Comparison of ENCODE assay signal across 7 cellular contexts in the genomic region with DNA sequence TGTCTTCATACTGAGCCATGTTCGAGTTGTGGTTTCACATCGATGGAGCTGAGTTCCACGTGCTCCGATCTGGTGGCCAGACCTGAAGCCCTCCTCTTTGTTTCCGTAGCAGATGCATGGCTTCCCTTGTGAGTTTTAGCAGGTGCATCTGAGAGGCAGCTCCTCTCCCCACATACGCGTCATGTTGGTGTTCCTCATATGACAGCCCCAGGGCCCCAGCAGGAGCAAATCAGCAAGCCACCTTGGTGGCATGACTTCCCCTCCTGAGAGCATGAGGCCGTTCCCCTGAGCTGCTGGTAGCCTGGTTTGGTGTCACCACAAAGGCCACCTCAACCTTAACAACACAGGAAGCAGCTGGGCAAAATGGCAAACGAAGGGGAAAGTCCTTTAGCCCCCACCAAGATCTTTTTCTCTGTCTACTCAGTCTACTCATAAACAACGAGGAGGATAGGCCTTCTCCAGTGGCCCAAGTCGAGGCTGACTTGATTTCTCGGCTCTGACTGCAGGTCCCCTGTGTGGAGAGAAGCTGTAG. TPM values are rescaled to one million over a fixed set of nuclear protein-coding genes. Genes with fewer than 3 reads are reported as not detected.
DNase-seq lines count a peak whose midpoint lies in the region; ATAC-seq and TF ChIP-seq lines count a peak whose summit lies in the region.

No MANE protein-coding gene starts in this region.

- POLR2A ChIA-PET in WTC11 (lab: Charles Lee), result no interaction called here

- intact Hi-C loops in dendritic cell treated with granulocyte-macrophage colony-stimulating factor and Interleukin-4, amounts not matched to agents 40 ng/mL and 50 ng/mL, for 4 days (cut with micrococcal nuclease), result no loop called here

- H3K9me3 Mint-ChIP-seq in WTC11, result no peaks in the 10 kb centered on the region
- H3K9me3 Mint-ChIP-seq in dendritic cell treated with granulocyte-macrophage colony-stimulating factor and Interleukin-4, amounts not matched to agents 40 ng/mL and 50 ng/mL, for 4 days, result no peaks in the 10 kb centered on the region

- TF ChIP-seq CTCF in WTC11 (IDR thresholded peaks at IDR 0.05), result no peak
- TF ChIP-seq CTCF in omental fat pad (IDR thresholded peaks at IDR 0.05), result no peak

- H3K4me3 Mint-ChIP-seq in WTC11, result no peak overlapping the region
- no peak overlapping the region for H3K4me3 Mint-ChIP-seq in dendritic cell treated with granulocyte-macrophage colony-stimulating factor and Interleukin-4, amounts not matched to agents 40 ng/mL and 50 ng/mL, for 4 days

- H3K27me3 Mint-ChIP-seq in WTC11 (ENCODE audit: low read depth), result no peaks in the 10 kb centered on the region
- peaks cover 8% of the 10 kb centered on the region for H3K27me3 Mint-ChIP-seq in dendritic cell treated with granulocyte-macrophage colony-stimulating factor and Interleukin-4, amounts not matched to agents 40 ng/mL and 50 ng/mL, for 4 days

- peaks cover 46% of the 10 kb centered on the region for H3K4me1 Mint-ChIP-seq in WTC11
- H3K4me1 Mint-ChIP-seq in dendritic cell treated with granulocyte-macrophage colony-stimulating factor and Interleukin-4, amounts not matched to agents 40 ng/mL and 50 ng/mL, for 4 days (ENCODE audit: low read depth), result peaks cover 53% of the 10 kb centered on the region

- 0 out of 2 replicates have a peak overlapping the region, but pooled peaks have one; percentile 18 for H3K27ac Mint-ChIP-seq in WTC11
- H3K27ac Mint-ChIP-seq in dendritic cell treated with granulocyte-macrophage colony-stimulating factor and Interleukin-4, amounts not matched to agents 40 ng/mL and 50 ng/mL, for 4 days, result peak overlapping the region; percentile 87

- DNase-seq in WTC11 (ENCODE audit: low spot score) (no peak), omental fat pad (ENCODE audit: low spot score) (no peak), NCI-H2196 (lab: John Stamatoyannopoulos, UW; ENCODE audit: unreplicated experiment) (no peak)
- peak; percentile 47 to 71 for DNase-seq in stimulated activated CD8-positive, alpha-beta memory T cell treated with anti-CD3 and anti-CD28 coated beads, Interleukin-4, amount 100 ng/mL, for 1 hour (ENCODE audit: low read depth in 2 of 2, low spot score in 1 of 2)

- CTCF ChIA-PET in WTC11 (lab: Charles Lee), result interaction anchor here (1.0 to 2.8 kb wide), 2 partner anchors 23 to 32 kb away, joined by 3 to 13 read pairs; no protein-coding TSS in a partner anchor

- ATAC-seq in GM19324 (IDR thresholded peaks at IDR 0.05; ENCODE audit: low FRiP score, unreplicated experiment), result peak; percentile 87
- ATAC-seq in HG03135 (IDR thresholded peaks at IDR 0.05; ENCODE audit: unreplicated experiment), result peak; percentile 83
- no peak for ATAC-seq in WTC11
- ATAC-seq in omental fat pad (ENCODE audit: low FRiP score), result no peak

- no peaks in the 10 kb centered on the region for H3K36me3 Mint-ChIP-seq in WTC11
- no peaks in the 10 kb centered on the region for H3K36me3 Mint-ChIP-seq in dendritic cell treated with granulocyte-macrophage colony-stimulating factor and Interleukin-4, amounts not matched to agents 40 ng/mL and 50 ng/mL, for 4 days (ENCODE audit: low read depth)

TF ChIP-seq in WTC11, 78 proteins besides CTCF, POLR2A, EP300 and RAD21 (continues in another document):
- TF ChIP-seq, protein P1, sequence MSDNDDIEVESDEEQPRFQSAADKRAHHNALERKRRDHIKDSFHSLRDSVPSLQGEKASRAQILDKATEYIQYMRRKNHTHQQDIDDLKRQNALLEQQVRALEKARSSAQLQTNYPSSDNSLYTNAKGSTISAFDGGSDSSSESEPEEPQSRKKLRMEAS (CRISPR knock-in tag; IDR thresholded peaks at IDR 0.05), result no peak
- TF ChIP-seq ZNF138 (CRISPR knock-in tag; conservative IDR thresholded peaks at IDR 0.05) (no peak), SOX15 (CRISPR knock-in tag; IDR thresholded peaks at IDR 0.05) (no peak), GRHL2 (CRISPR knock-in tag; IDR thresholded peaks at IDR 0.05; ENCODE audit: insufficient replicate concordance, severe bottlenecking) (no peak), NR2C2 (CRISPR knock-in tag; IDR thresholded peaks at IDR 0.05) (no peak), NR1H2 (CRISPR knock-in tag; IDR thresholded peaks at IDR 0.05) (no peak), KAT7 (CRISPR knock-in tag; IDR thresholded peaks at IDR 0.05; ENCODE audit: borderline replicate concordance) (no peak), ZNF317 (CRISPR knock-in tag; IDR thresholded peaks at IDR 0.05; ENCODE audit: borderline replicate concordance, low read depth) (no peak), ESRRA (CRISPR knock-in tag; IDR thresholded peaks at IDR 0.05; ENCODE audit: borderline replicate concordance) (no peak), ZBTB21 (CRISPR knock-in tag; IDR thresholded peaks at IDR 0.05; ENCODE audit: borderline replicate concordance) (no peak), ATF1 (CRISPR knock-in tag; IDR thresholded peaks at IDR 0.05) (no peak), TCF7 (CRISPR knock-in tag; IDR thresholded peaks at IDR 0.05; ENCODE audit: low read depth) (no peak), PRRX2 (CRISPR knock-in tag; IDR thresholded peaks at IDR 0.05) (no peak), TEAD1 (CRISPR knock-in tag; IDR thresholded peaks at IDR 0.05) (no peak), PRDM15 (CRISPR knock-in tag; IDR thresholded peaks at IDR 0.05) (no peak), STAT6 (CRISPR knock-in tag; conservative IDR thresholded peaks at IDR 0.05; ENCODE audit: low read depth) (no peak)
- TF ChIP-seq, protein P2, sequence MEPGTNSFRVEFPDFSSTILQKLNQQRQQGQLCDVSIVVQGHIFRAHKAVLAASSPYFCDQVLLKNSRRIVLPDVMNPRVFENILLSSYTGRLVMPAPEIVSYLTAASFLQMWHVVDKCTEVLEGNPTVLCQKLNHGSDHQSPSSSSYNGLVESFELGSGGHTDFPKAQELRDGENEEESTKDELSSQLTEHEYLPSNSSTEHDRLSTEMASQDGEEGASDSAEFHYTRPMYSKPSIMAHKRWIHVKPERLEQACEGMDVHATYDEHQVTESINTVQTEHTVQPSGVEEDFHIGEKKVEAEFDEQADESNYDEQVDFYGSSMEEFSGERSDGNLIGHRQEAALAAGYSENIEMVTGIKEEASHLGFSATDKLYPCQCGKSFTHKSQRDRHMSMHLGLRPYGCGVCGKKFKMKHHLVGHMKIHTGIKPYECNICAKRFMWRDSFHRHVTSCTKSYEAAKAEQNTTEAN (CRISPR knock-in tag; IDR thresholded peaks at IDR 0.05), result no peak

RNA-seq across cellular contexts. Expression of gene CYFIP2, which starts 5.9 kb away (rescaled TPM):
- total RNA-seq in WTC11 (2021) (95.3 to 102 TPM (median 101 TPM) in 3 replicates), omental fat pad (10 to 100 TPM; 12.7 to 25.5 (median 15.8) TPM)

Comparison
In these comparisons a context has a peak if more than half of its experiments do, and no peak if none do; other contexts are left out.
1. ATAC-seq: peak in GM19324 (single experiment) and HG03135 (single experiment); none in WTC11 (single experiment) and omental fat pad (single experiment).
2. DNase-seq: peak in stimulated activated CD8-positive, alpha-beta memory T cell treated with anti-CD3 and anti-CD28 coated beads, Interleukin-4, amount 100 ng/mL, for 1 hour (2 of 2); none in WTC11 (single experiment), omental fat pad (single experiment) and NCI-H2196 (single experiment).